1 cellular context compared by ENCODE assay signal in the genomic region with DNA sequence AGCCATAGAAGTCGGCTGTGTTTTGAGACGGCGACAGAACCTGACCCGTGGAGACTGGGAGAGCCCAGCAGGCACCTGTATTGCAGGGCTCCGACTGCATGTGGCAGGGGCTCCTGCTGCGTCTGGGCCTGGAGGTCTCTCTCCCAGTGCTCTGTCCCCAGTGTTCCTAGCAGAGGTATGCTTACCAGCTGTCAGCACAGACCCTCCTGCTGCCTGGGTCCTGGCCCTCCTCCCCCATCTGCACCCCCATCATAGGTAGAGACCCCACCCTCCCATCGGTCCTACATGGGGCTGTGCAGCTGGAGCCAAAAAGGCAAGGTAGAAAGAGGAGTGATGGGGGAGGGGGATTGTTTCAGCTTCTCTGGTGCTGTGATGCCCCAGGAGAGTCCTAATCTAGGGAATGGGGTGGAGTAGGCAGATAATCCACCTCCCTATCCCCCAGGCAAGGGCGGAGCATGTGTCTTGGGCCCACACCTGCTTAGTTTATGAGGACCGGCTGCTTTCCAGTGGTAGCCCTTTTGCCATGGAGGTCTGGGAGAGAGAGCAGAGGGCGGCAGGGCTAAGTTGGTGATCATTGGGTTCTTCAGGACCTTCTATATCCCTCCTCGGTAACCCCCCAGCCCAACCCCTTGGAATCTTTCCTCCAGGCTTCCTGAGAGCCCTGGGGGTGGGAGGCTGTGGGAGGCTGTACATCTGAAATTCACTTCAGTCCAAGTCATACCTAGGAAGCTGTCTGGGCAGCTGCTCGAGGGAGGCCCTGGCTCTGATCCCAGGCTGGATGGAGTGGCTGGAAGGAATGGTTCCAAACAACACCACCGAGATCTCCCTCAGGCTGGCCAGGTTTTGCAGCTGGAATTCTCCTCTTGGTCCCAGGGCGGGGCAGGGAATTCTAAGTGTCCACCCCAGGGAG.
TF ChIP-seq lines count a peak whose summit lies in the region.

No MANE protein-coding gene starts in this region.

TF ChIP-seq in IMR-90, 13 proteins besides CTCF, POLR2A, EP300 and RAD21:
- TF ChIP-seq FOS (IDR thresholded peaks at IDR 0.05; ENCODE audit: low read depth, low read length) (no peak), MAZ (IDR thresholded peaks at IDR 0.05; ENCODE audit: borderline replicate concordance, low read depth, low read length) (no peak), USF2 (IDR thresholded peaks at IDR 0.05; ENCODE audit: low read depth, low read length) (no peak), ELK1 (IDR thresholded peaks at IDR 0.05; ENCODE audit: borderline replicate concordance, low read depth, low read length) (no peak), BHLHE40 (IDR thresholded peaks at IDR 0.05; ENCODE audit: low read depth, low read length) (no peak), SMC3 (IDR thresholded peaks at IDR 0.05; ENCODE audit: low read depth, low read length) (no peak), NFE2L2 (IDR thresholded peaks at IDR 0.05; ENCODE audit: low read depth, low read length) (no peak), RFX5 (IDR thresholded peaks at IDR 0.05; ENCODE audit: low read depth, low read length) (no peak), CEBPB (IDR thresholded peaks at IDR 0.05; ENCODE audit: low read depth, low read length) (no peak), RCOR1 (IDR thresholded peaks at IDR 0.05; ENCODE audit: insufficient replicate concordance, low read length) (no peak), MAFK (IDR thresholded peaks at IDR 0.05; ENCODE audit: low read depth, low read length) (no peak), MXI1 (IDR thresholded peaks at IDR 0.05; ENCODE audit: borderline replicate concordance, low read depth, low read length) (no peak)
